Comparison of ENCODE assay signal across 30 cellular contexts in genomic region chr4:6001965-6002833, GRCh38. TPM values are rescaled to one million over a fixed set of nuclear protein-coding genes. Genes with fewer than 3 reads are reported as not detected.
DNase-seq lines count a peak whose midpoint lies in the region; ATAC-seq, FAIRE-seq and TF ChIP-seq lines count a peak whose summit lies in the region.
"Had no signal": no experiment of that assay in that cellular context is flagged by ENCODE, and none has a peak within 500 bp of the region (broad histone marks: within the 10 kb centered on the region; RNA-seq: fewer than 3 reads in every experiment).

No MANE protein-coding gene starts in this region.

- H3K36me3 ChIP-seq in WERI-Rb-1 (no peaks in the 10 kb centered on the region), kidney (ENCODE audit: control insufficient read depth in 1 of 2, insufficient read depth in 2 of 2, low read length in 2 of 2) (no peaks in the 10 kb centered on the region)
- H3K36me3 ChIP-seq: BLaER1 treated with 17β-estradiol and CSF1 and Interleukin-3, amounts not matched to agents 10 nM and 100 nM; HAP-1 had no signal

- H3K9ac ChIP-seq in kidney (ENCODE audit: low read length in 2 of 2): no peak overlapping the region
- H3K9ac ChIP-seq: BLaER1 treated with 17β-estradiol and CSF1 and Interleukin-3, amounts not matched to agents 10 nM and 100 nM had no signal

- TF ChIP-seq CTCF in WERI-Rb-1 (IDR thresholded peaks at IDR 0.05; ENCODE audit: low read depth, low read length) (no peak), kidney (IDR thresholded peaks at IDR 0.05; ENCODE audit: borderline replicate concordance, extremely low read depth, insufficient read depth) (no peak)

- intact Hi-C loops in kidney (cut with DNase I) (no loop called here), sciatic nerve (cut with DNase I) (no loop called here)

- peak; percentile 94 for DNase-seq in SK-N-DZ (ENCODE audit: low spot score)
- peak; percentile 4 for DNase-seq in WERI-Rb-1
- DNase-seq in kidney: peak; percentile 68
- DNase-seq in sciatic nerve (ENCODE audit: low spot score): peak; percentile 46
- DNase-seq in NCI-H2081 (lab: John Stamatoyannopoulos, UW): no peak
- DNase-seq: AML-193; CD4-positive, alpha-beta T cell; GOT3; HFFc6; Kasumi-1; MV-4-11; NCI-H1105; NCI-H1436 treated with DMSO at 0.1 percent for 48 hours; NCI-H187 treated with DMSO at 0.1 percent for 48 hours; NCI-H446; NCI-H524 treated with DMSO at 0.1 percent for 48 hours; NCI-H774; SHP77 had no signal

- H3K4me3 ChIP-seq in WERI-Rb-1 (ENCODE audit: low read depth, low read length): no peak overlapping the region
- no peak overlapping the region for H3K4me3 ChIP-seq in kidney (ENCODE audit: low read length in 2 of 2)
- H3K4me3 ChIP-seq: A549; BLaER1 treated with 17β-estradiol and CSF1 and Interleukin-3, amounts not matched to agents 10 nM and 100 nM; HAP-1; K562 had no signal

- ATAC-seq in sciatic nerve (no peak), GM19452 (IDR thresholded peaks at IDR 0.05; ENCODE audit: unreplicated experiment) (no peak), HG03045 (IDR thresholded peaks at IDR 0.05; ENCODE audit: unreplicated experiment) (no peak)
- ATAC-seq: A549, K562 had no signal

- peaks cover 0 to 6% of the 10 kb centered on the region in 2 donors for H3K4me1 ChIP-seq in kidney (ENCODE audit: control insufficient read depth in 1 of 2, insufficient read depth in 1 of 2, low read depth in 1 of 2, low read length in 2 of 2)
- H3K4me1 ChIP-seq: A549, HAP-1 had no signal

- H3K9me3 ChIP-seq in WERI-Rb-1 (ENCODE audit: severe bottlenecking): no peaks in the 10 kb centered on the region
- no peaks in the 10 kb centered on the region for H3K9me3 ChIP-seq in kidney (ENCODE audit: control insufficient read depth in 1 of 2, low read length in 2 of 2)
- H3K9me3 ChIP-seq: A549, HAP-1 had no signal

- H3K27ac ChIP-seq in WERI-Rb-1: peak overlapping the region; percentile 40
- no peak overlapping the region for H3K27ac ChIP-seq in kidney (ENCODE audit: low read depth in 2 of 2, low read length in 2 of 2)
- H3K27ac ChIP-seq: A549; BLaER1 treated with 17β-estradiol and CSF1 and Interleukin-3, amounts not matched to agents 10 nM and 100 nM; RWPE1 had no signal

- H3K27me3 ChIP-seq in WERI-Rb-1 (ENCODE audit: insufficient read depth, low read depth, severe bottlenecking): no peaks in the 10 kb centered on the region

- FAIRE-seq in kidney (lab: Jason Lieb, UNC): no peak
- FAIRE-seq: A549, D721Med, HTR-8/SVneo, K562 had no signal

RNA-seq across cellular contexts. Expression of gene C4orf50, which starts 16.0 kb away (rescaled TPM):
- polyA plus RNA-seq in SK-N-DZ (2014; cell fraction: cytosol; rRNA removed): 0.92 and 1.1 TPM in 2 replicates
- polyA plus RNA-seq in SK-N-DZ (2014; cell fraction: nucleus; rRNA removed): 0.73 and 1.3 TPM in 2 replicates
- total RNA-seq in kidney: 0.16 TPM
- not detected for polyA plus RNA-seq in kidney (ENCODE audit: insufficient read depth, low read depth, low replicate concordance)
- total RNA-seq in sciatic nerve: 0.09 TPM
- total RNA-seq: Daoy, G401, HFFc6, K562, MCF 10A had no signal
- polyA plus RNA-seq: A549, K562 had no signal

Comparison
In these comparisons a context has a peak if more than half of its experiments do, and no peak if none do; other contexts are left out.
1. DNase-seq: peak in SK-N-DZ (single experiment), WERI-Rb-1 (single experiment), kidney (single experiment) and sciatic nerve (single experiment); none in NCI-H2081 (0 of 2).